In genomic region chr21:41121785-41122415, GRCh38 we compare ENCODE assay signal across 8 cellular contexts. TPM values are rescaled to one million over a fixed set of nuclear protein-coding genes. Genes with fewer than 3 reads are reported as not detected.
DNase-seq lines count a peak whose midpoint lies in the region; ATAC-seq and TF ChIP-seq lines count a peak whose summit lies in the region.

No MANE protein-coding gene starts in this region.

- TF ChIP-seq CTCF in 22Rv1 (IDR thresholded peaks at IDR 0.05) (peak; percentile 95), GM12873 (IDR thresholded peaks at IDR 0.05; ENCODE audit: insufficient read depth, low read depth, low read length, missing control alignments) (peak; percentile 97), colonic mucosa (IDR thresholded peaks at IDR 0.05) (peak; percentile 85), right lobe of liver (IDR thresholded peaks at IDR 0.05) (peak; percentile 45 to 73 (median 64))

- H3K9me3 ChIP-seq in colonic mucosa (no peaks in the 10 kb centered on the region), right lobe of liver (no peaks in the 10 kb centered on the region)

- H3K9ac ChIP-seq in colonic mucosa (ENCODE audit: low read depth in 2 of 2, low read length in 2 of 2) = no peak overlapping the region

- ATAC-seq in right lobe of liver (peak; percentile 72 to 88 (median 80)), HG02981 (IDR thresholded peaks at IDR 0.05; ENCODE audit: unreplicated experiment) (no peak)

- 47% methylated on average over 9 of the region's 19 CpGs for WGBS in right lobe of liver (ENCODE audit: insufficient coverage, low coverage, low lambda C conversion rate, missing lambda C conversion rate)

- H3K27ac ChIP-seq in 22Rv1 = no peak overlapping the region
- H3K27ac ChIP-seq in colonic mucosa = no peak overlapping the region
- H3K27ac ChIP-seq in right lobe of liver = no peak overlapping the region

- TF ChIP-seq POLR2A in right lobe of liver (IDR thresholded peaks at IDR 0.05) = no peak

- H3K4me1 ChIP-seq in colonic mucosa (no peaks in the 10 kb centered on the region), right lobe of liver (no peaks in the 10 kb centered on the region)

- intact Hi-C loops in colonic mucosa (cut with DNase I) = loop anchor here (10.0 kb wide), 1 partner anchor 163 kb away; no protein-coding TSS in a partner anchor
- intact Hi-C loops in right lobe of liver (cut with DNase I) = no loop called here

- H3K27me3 ChIP-seq in colonic mucosa (peaks cover 4% of the 10 kb centered on the region), right lobe of liver (no peaks in the 10 kb centered on the region)

- no peaks in the 10 kb centered on the region for H3K36me3 ChIP-seq in colonic mucosa
- H3K36me3 ChIP-seq in right lobe of liver = no peaks in the 10 kb centered on the region

- DNase-seq in NCI-H1694 treated with DMSO at 0.1 percent for 48 hours (lab: John Stamatoyannopoulos, UW) (peak; percentile 26), UCSD-AML1 (lab: John Stamatoyannopoulos, UW; ENCODE audit: unreplicated experiment) (peak; percentile 83), colonic mucosa (peak; percentile 93), right lobe of liver (peak; percentile 62 to 67 (median 63))
- DNase-seq in stimulated activated CD4-positive, alpha-beta T cell treated with anti-CD3 and anti-CD28 coated beads, TNF-alpha, amount 100 ng/mL, for 48 hours (ENCODE audit: low read depth in 3 of 3) = peak; percentile 40 to 45 (median 42)

- H3K4me3 ChIP-seq in colonic mucosa (no peak overlapping the region), right lobe of liver (no peak overlapping the region)

RNA-seq across cellular contexts. Expression of gene BACE2, which starts 46.1 kb away (rescaled TPM):
- total RNA-seq in colonic mucosa (10 to 100 TPM; 69.5 to 80.2 TPM), right lobe of liver (1 to 10 TPM; 4.3 to 7.9 (median 5.4) TPM)

Comparison
In these comparisons a context has a peak if more than half of its experiments do, and no peak if none do; other contexts are left out.
1. DNase-seq: peak in every context shown above with its lines; median percentile 93 in colonic mucosa; 83 in UCSD-AML1; 63 in right lobe of liver; 42 in stimulated activated CD4-positive, alpha-beta T cell treated with anti-CD3 and anti-CD28 coated beads, TNF-alpha, amount 100 ng/mL, for 48 hours; 26 in NCI-H1694 treated with DMSO at 0.1 percent for 48 hours.
2. RNA of gene BACE2, which starts 46.1 kb away (total RNA-seq): 69.5 to 80.2 TPM in colonic mucosa; 4.3 to 7.9 TPM in right lobe of liver; every median in the first group is over 4 times any median in the second.
3. Peak in every context shown above with its lines, with median percentiles within 50 percentile points of each other: CTCF ChIP-seq.